8 cellular contexts compared by ENCODE assay signal in genomic region chr11:120547871-120548681, GRCh38. TPM values are rescaled to one million over a fixed set of nuclear protein-coding genes. Genes with fewer than 3 reads are reported as not detected.
A peak's percentile ranks its signal among the peaks of the same experiment; 100 is the strongest.
DNase-seq lines count a peak whose midpoint lies in the region; ATAC-seq, FAIRE-seq and TF ChIP-seq lines count a peak whose summit lies in the region.

No MANE protein-coding gene starts in this region.

- H3K36me3 ChIP-seq in bronchial epithelial cell (ENCODE audit: control insufficient read depth, insufficient read depth, low read length): no peaks in the 10 kb centered on the region
- H3K36me3 ChIP-seq in thoracic aorta: no peaks in the 10 kb centered on the region

- no peaks in the 10 kb centered on the region for H3K9me3 ChIP-seq in thoracic aorta
- no peaks in the 10 kb centered on the region for H3K9me3 ChIP-seq in CD4-positive, alpha-beta T cell (ENCODE audit: control insufficient read depth, low read length)

- no peak for TF ChIP-seq CTCF in bronchial epithelial cell (IDR thresholded peaks at IDR 0.05; ENCODE audit: insufficient read depth, low read length, severe bottlenecking)
- TF ChIP-seq CTCF in thoracic aorta (IDR thresholded peaks at IDR 0.05): no peak
- no peak for TF ChIP-seq CTCF in CD4-positive, alpha-beta T cell (IDR thresholded peaks at IDR 0.05)

- CTCF ChIA-PET in CD4-positive, alpha-beta T cell (lab: Charles Lee): no interaction called here

- ATAC-seq in thoracic aorta (ENCODE audit: insufficient number of reproducible peaks, low FRiP score, low read depth) (peak; percentile 82), HG02798 (IDR thresholded peaks at IDR 0.05; ENCODE audit: poor library complexity, unreplicated experiment) (no peak)
- no peak for ATAC-seq in activated naive CD4-positive, alpha-beta T cell treated with anti-CD3 and anti-CD28 coated beads, Interleukin-2, amount 50 U/mL, for 72 hours
- no peak for ATAC-seq in CD4-positive, alpha-beta T cell (ENCODE audit: poor library complexity)

- no peaks in the 10 kb centered on the region for H3K9me3 Mint-ChIP-seq in activated naive CD4-positive, alpha-beta T cell treated with anti-CD3 and anti-CD28 coated beads, Interleukin-2, amount 50 U/mL, for 72 hours
- H3K9me3 Mint-ChIP-seq in CD4-positive, alpha-beta T cell: no peaks in the 10 kb centered on the region

- peak; percentile 36 for DNase-seq in ELF-1 (ENCODE audit: low read depth, low spot score)
- peak; percentile 91 for DNase-seq in NCI-H446 treated with DMSO at 0.1 percent for 48 hours (lab: John Stamatoyannopoulos, UW)
- peak; percentile 81 for DNase-seq in bronchial epithelial cell (ENCODE audit: low read depth)
- peak; percentile 76 for DNase-seq in thoracic aorta (ENCODE audit: low spot score)
- no peak for DNase-seq in activated naive CD4-positive, alpha-beta T cell treated with anti-CD3 and anti-CD28 coated beads, Interleukin-2, amount 50 U/mL, for 72 hours (ENCODE audit: low spot score in 2 of 2)
- no peak for DNase-seq in CD4-positive, alpha-beta T cell

- H3K27me3 ChIP-seq in bronchial epithelial cell (ENCODE audit: control insufficient read depth, insufficient read depth, low read length) (no peaks in the 10 kb centered on the region), layer of hippocampus (ENCODE audit: control insufficient read depth, insufficient read depth, low read length) (no peaks in the 10 kb centered on the region), thoracic aorta (replicated peaks; ENCODE audit: insufficient read depth) (no peaks in the 10 kb centered on the region)
- peaks cover 5% of the 10 kb centered on the region for H3K27me3 ChIP-seq in CD4-positive, alpha-beta T cell (ENCODE audit: control insufficient read depth, insufficient read depth, low read length)

- H3K27ac Mint-ChIP-seq in activated naive CD4-positive, alpha-beta T cell treated with anti-CD3 and anti-CD28 coated beads, Interleukin-2, amount 50 U/mL, for 72 hours: peak overlapping the region in 1 of 2 donors; percentile 19
- H3K27ac Mint-ChIP-seq in CD4-positive, alpha-beta T cell: no peak overlapping the region

- H3K4me3 ChIP-seq in bronchial epithelial cell (ENCODE audit: low read depth, low read length): no peak overlapping the region
- H3K4me3 ChIP-seq in thoracic aorta: peak overlapping the region; percentile 13

- FAIRE-seq in bronchial epithelial cell (lab: Jason Lieb, UNC): peak; percentile 18

- H3K4me3 Mint-ChIP-seq in CD4-positive, alpha-beta T cell: no peak overlapping the region

- POLR2A ChIA-PET in CD4-positive, alpha-beta T cell (lab: Charles Lee): no interaction called here

- H3K4me1 Mint-ChIP-seq in CD4-positive, alpha-beta T cell (ENCODE audit: low read depth): no peaks in the 10 kb centered on the region

- no peaks in the 10 kb centered on the region for H3K36me3 Mint-ChIP-seq in activated naive CD4-positive, alpha-beta T cell treated with anti-CD3 and anti-CD28 coated beads, Interleukin-2, amount 50 U/mL, for 72 hours
- no peaks in the 10 kb centered on the region for H3K36me3 Mint-ChIP-seq in CD4-positive, alpha-beta T cell (ENCODE audit: low read depth)

- intact Hi-C loops in CD4-positive, alpha-beta T cell (cut with DNase I, micrococcal nuclease): no loop called here

- H3K27ac ChIP-seq in layer of hippocampus (ENCODE audit: low read depth, low read length) (peak overlapping the region; percentile 60), thoracic aorta (peak overlapping the region; percentile 69 to 89)
- H3K27ac ChIP-seq in CD4-positive, alpha-beta T cell (ENCODE audit: low read depth, low read length): no peak overlapping the region

- H3K4me1 ChIP-seq in thoracic aorta (ENCODE audit: control insufficient read depth in 1 of 2, low read depth in 2 of 2): peaks cover 9 to 24% of the 10 kb centered on the region in 2 donors

- peaks cover 23% of the 10 kb centered on the region for H3K27me3 Mint-ChIP-seq in CD4-positive, alpha-beta T cell

RNA-seq across cellular contexts. Expression of gene GRIK4, which starts 36.5 kb away (rescaled TPM):
- total RNA-seq in bronchial epithelial cell (not detected in 2 replicates), thoracic aorta (not detected)
- total RNA-seq in activated naive CD4-positive, alpha-beta T cell treated with anti-CD3 and anti-CD28 coated beads, Interleukin-2, amount 50 U/mL, for 72 hours: not detected
- total RNA-seq in CD4-positive, alpha-beta T cell: not detected

Comparison
In these comparisons a context has a peak if more than half of its experiments do, and no peak if none do; other contexts are left out.
1. DNase-seq: peak in ELF-1 (single experiment), NCI-H446 treated with DMSO at 0.1 percent for 48 hours (single experiment), bronchial epithelial cell (single experiment) and thoracic aorta (single experiment); none in activated naive CD4-positive, alpha-beta T cell treated with anti-CD3 and anti-CD28 coated beads, Interleukin-2, amount 50 U/mL, for 72 hours (0 of 2) and CD4-positive, alpha-beta T cell (0 of 10).